Comparison of ENCODE assay signal across 17 cellular contexts in genomic region chr22:22026157-22026831, GRCh38. TPM values are rescaled to one million over a fixed set of nuclear protein-coding genes. Genes with fewer than 3 reads are reported as not detected.
DNase-seq lines count a peak whose midpoint lies in the region; ATAC-seq, FAIRE-seq and TF ChIP-seq lines count a peak whose summit lies in the region.
"Had no signal": no experiment of that assay in that cellular context is flagged by ENCODE, and none has a peak within 500 bp of the region (broad histone marks: within the 10 kb centered on the region; RNA-seq: fewer than 3 reads in every experiment).

No MANE protein-coding gene starts in this region.

- POLR2A ChIA-PET in K562 (lab: Yijun Ruan, JAX) = interaction anchor here (0.6 to 2.4 kb wide), 5 partner anchors 11 to 430 kb away, joined by 3 to 10 read pairs (median 4); partner anchors contain the start of gene TOP3B
- POLR2A ChIA-PET in activated CD8-positive, alpha-beta T cell treated with anti-CD3 and anti-CD28 coated beads for 36 hours (lab: Charles Lee) = no interaction called here

- intact Hi-C loops in K562 (cut with micrococcal nuclease) = loop anchor here (10.0 kb wide), 1 partner anchor 59 kb away; no protein-coding TSS in a partner anchor
- intact Hi-C loops in activated CD8-positive, alpha-beta T cell treated with anti-CD3 and anti-CD28 coated beads for 36 hours (cut with micrococcal nuclease) = no loop called here

- H3K79me2 ChIP-seq in K562 (ENCODE audit: control insufficient read depth, insufficient read depth, low read length) = no peaks in the 10 kb centered on the region

- peak overlapping the region; percentile 20 for H2AFZ ChIP-seq in K562 (ENCODE audit: low read depth, low read length)

- no peaks in the 10 kb centered on the region for H3K9me3 Mint-ChIP-seq in activated CD8-positive, alpha-beta T cell treated with anti-CD3 and anti-CD28 coated beads for 36 hours
- H3K9me3 Mint-ChIP-seq: natural killer cell had no signal

- DNase-seq in GM20000 (ENCODE audit: low spot score) (peak; percentile 72), K562 (ENCODE audit: extremely low read depth in 1 of 4, low spot score in 3 of 4) (peak in 1 of 4 experiments; percentile 56), AG20443 (ENCODE audit: low spot score) (no peak), iPS-NIHi11 (ENCODE audit: low spot score) (no peak)
- no peak for DNase-seq in activated CD8-positive, alpha-beta T cell treated with anti-CD3 and anti-CD28 coated beads for 36 hours
- DNase-seq: activated T-cell treated with anti-CD3 and anti-CD28 coated beads, Interleukin-2, amount 50 U/mL, for 48 hours; DMS79 treated with DMSO at 0.1 percent for 48 hours; effector CD8-positive, alpha-beta T cell; kidney glomerular epithelial cell; natural killer cell; NCI-H1105 treated with DMSO at 0.1 percent for 48 hours; NCI-H524 had no signal

- H3K4me1 Mint-ChIP-seq in activated CD8-positive, alpha-beta T cell treated with anti-CD3 and anti-CD28 coated beads for 36 hours (ENCODE audit: low read depth) = no peaks in the 10 kb centered on the region
- H3K4me1 Mint-ChIP-seq: natural killer cell had no signal

- no peak for FAIRE-seq in K562 (lab: Jason Lieb, UNC)

- 24% methylated on average over 13 of the region's 13 CpGs for WGBS in K562 (ENCODE audit: insufficient coverage, low coverage, missing lambda C conversion rate)

- no peaks in the 10 kb centered on the region for H4K20me1 ChIP-seq in K562 (replicated peaks; ENCODE audit: control insufficient read depth, insufficient read depth, low read length)

- no peaks in the 10 kb centered on the region for H3K36me3 ChIP-seq in K562 (ENCODE audit: control insufficient read depth, insufficient read depth, low read length)
- H3K36me3 ChIP-seq: upper lobe of left lung had no signal

- no peak overlapping the region for H3K27ac ChIP-seq in K562 (ENCODE audit: extremely low read depth, low read depth, low read length)
- H3K27ac ChIP-seq: upper lobe of left lung had no signal

- TF ChIP-seq RAD21 in K562 (CRISPR knock-in tag; conservative IDR thresholded peaks at IDR 0.05 in 1 of 2, IDR thresholded peaks at IDR 0.05 in 1 of 2) = no peak

- H3K9me1 ChIP-seq in K562 (ENCODE audit: control insufficient read depth, insufficient read depth, low read length) = no peaks in the 10 kb centered on the region

- peaks cover 2 to 31% of the 10 kb centered on the region in 2 experiments; a peak in 4 of 5 replicates for H3K27me3 ChIP-seq in K562 (ENCODE audit: control insufficient read depth in 2 of 2, insufficient read depth in 2 of 2, low read length in 2 of 2)
- H3K27me3 ChIP-seq: upper lobe of left lung had no signal

- no peaks in the 10 kb centered on the region for H3K36me3 Mint-ChIP-seq in activated CD8-positive, alpha-beta T cell treated with anti-CD3 and anti-CD28 coated beads for 36 hours (ENCODE audit: low read depth)
- H3K36me3 Mint-ChIP-seq: natural killer cell had no signal

- H3K4me3 ChIP-seq in GM08714 (ENCODE audit: low read length) = peak overlapping the region; percentile 6; the same call in 1 of the 2 replicates
- H3K4me3 ChIP-seq in K562 = no peak overlapping the region
- H3K4me3 ChIP-seq: upper lobe of left lung had no signal

- no peaks in the 10 kb centered on the region for H3K9me3 ChIP-seq in K562 (replicated peaks; ENCODE audit: control insufficient read depth, insufficient read depth, low read depth, low read length)
- H3K9me3 ChIP-seq: upper lobe of left lung had no signal

- H3K4me1 ChIP-seq in K562 (replicated peaks in 1 of 2; ENCODE audit: control insufficient read depth in 2 of 2, insufficient read depth in 2 of 2, low read length in 2 of 2) = peaks cover 18 to 27% of the 10 kb centered on the region in 2 experiments; a peak in 4 of 5 replicates
- H3K4me1 ChIP-seq: upper lobe of left lung had no signal

- BruUV-seq in K562 (replicated peaks; lab: Mats Ljungman, UMichigan) = no TSS peak

- no peak overlapping the region for H3K4me2 ChIP-seq in K562 (ENCODE audit: insufficient read depth, low read length)

- no peak for TF ChIP-seq POLR2A in K562 (conservative IDR thresholded peaks at IDR 0.05)

- TF ChIP-seq CTCF in GM20000 (IDR thresholded peaks at IDR 0.05; ENCODE audit: extremely low read depth, missing control alignments) = no peak
- TF ChIP-seq CTCF in K562 (IDR thresholded peaks at IDR 0.05 in 2 of 3, conservative IDR thresholded peaks at IDR 0.05 in 1 of 3; ENCODE audit: insufficient read depth in 2 of 3, low read depth in 1 of 3, low read length in 3 of 3) = no peak
- no peak for TF ChIP-seq CTCF in activated CD8-positive, alpha-beta T cell treated with anti-CD3 and anti-CD28 coated beads for 36 hours (IDR thresholded peaks at IDR 0.05)

- peak overlapping the region in 1 of 2 experiments; percentile 1; a peak in 1 of 4 replicates for H3K9ac ChIP-seq in K562 (ENCODE audit: insufficient read depth in 1 of 2, low read depth in 2 of 2, low read length in 2 of 2)

- no peaks in the 10 kb centered on the region for H3K27me3 Mint-ChIP-seq in activated CD8-positive, alpha-beta T cell treated with anti-CD3 and anti-CD28 coated beads for 36 hours

- ATAC-seq in HG03520 (IDR thresholded peaks at IDR 0.05; ENCODE audit: unreplicated experiment) (peak; percentile 50), K562 (peak; percentile 3; the same call in 2 of the 3 replicates), GM18861 (IDR thresholded peaks at IDR 0.05; ENCODE audit: unreplicated experiment) (no peak)
- ATAC-seq in activated CD8-positive, alpha-beta T cell treated with anti-CD3 and anti-CD28 coated beads for 36 hours = no peak
- ATAC-seq: activated CD4-positive, CD25-positive, alpha-beta regulatory T cell treated with anti-CD3 and anti-CD28 coated beads, Interleukin-2, amount 50 U/mL, for 24 hours; natural killer cell had no signal

- no peak overlapping the region for H3K4me3 Mint-ChIP-seq in activated CD8-positive, alpha-beta T cell treated with anti-CD3 and anti-CD28 coated beads for 36 hours
- H3K4me3 Mint-ChIP-seq: natural killer cell had no signal

- no peak for TF ChIP-seq EP300 in K562 (IDR thresholded peaks at IDR 0.05; ENCODE audit: low read length)

- no peak overlapping the region for H3K27ac Mint-ChIP-seq in activated CD8-positive, alpha-beta T cell treated with anti-CD3 and anti-CD28 coated beads for 36 hours
- H3K27ac Mint-ChIP-seq: natural killer cell had no signal

- in situ Hi-C loops in K562 (cut with MboI) = no loop called here

- CTCF ChIA-PET in K562 (lab: Yijun Ruan, JAX; ENCODE audit: low intra/inter-chr PET ratio) = no interaction called here
- CTCF ChIA-PET in activated CD8-positive, alpha-beta T cell treated with anti-CD3 and anti-CD28 coated beads for 36 hours (lab: Charles Lee) = no interaction called here

TF ChIP-seq in K562, 482 proteins besides CTCF, POLR2A, EP300 and RAD21 (continues in another document):
- TF ChIP-seq MYBL2 (IDR thresholded peaks at IDR 0.05; ENCODE audit: low read depth) (no peak), MYBL2 (CRISPR knock-in tag; IDR thresholded peaks at IDR 0.05; ENCODE audit: borderline replicate concordance) (peak; percentile 34; the same call in 1 of the 2 replicates), BRCA1 (IDR thresholded peaks at IDR 0.05) (no peak), BRCA1 (CRISPR knock-in tag; IDR thresholded peaks at IDR 0.05) (peak; percentile 72; the same call in 1 of the 2 replicates), GATA2 (CRISPR knock-in tag; IDR thresholded peaks at IDR 0.05) (no peak), E2F4 (CRISPR knock-in tag; IDR thresholded peaks at IDR 0.05; ENCODE audit: low read depth) (0 out of 2 replicates have a peak, but pooled peaks have one; percentile 18), RFX1 (IDR thresholded peaks at IDR 0.05) (no peak), FIP1L1 (IDR thresholded peaks at IDR 0.05; ENCODE audit: low read depth, low read length, poor library complexity, severe bottlenecking) (no peak), PRMT5 (CRISPR knock-in tag; IDR thresholded peaks at IDR 0.05) (peak; percentile 34; the same call in 1 of the 2 replicates), ZBED1 (IDR thresholded peaks at IDR 0.05) (peak; percentile 26; the same call in 1 of the 2 replicates), ID3 (CRISPR knock-in tag; IDR thresholded peaks at IDR 0.05) (no peak), ID3 (tag; IDR thresholded peaks at IDR 0.05) (no peak), HDGF (IDR thresholded peaks at IDR 0.05) (no peak), DPF2 (IDR thresholded peaks at IDR 0.05) (no peak)

RNA-seq across cellular contexts. Expression of gene TOP3B, which starts 43.7 kb away (rescaled TPM):
- total RNA-seq in K562 (2011; cell fraction: chromatin; rRNA removed; ENCODE audit: low replicate concordance) = 654 and 1,271 TPM in 2 replicates
- total RNA-seq in K562 (2011; cell fraction: nucleolus; rRNA removed) = 667 and 676 TPM in 2 replicates
- 562 and 595 TPM in 2 replicates for total RNA-seq in K562 (2011; cell fraction: nucleoplasm; rRNA removed)
- total RNA-seq in K562 (2014; rRNA removed) (168 and 209 TPM in 2 replicates), K562 (2014; rRNA removed; fragmentation: Illumina TruSeq; extraction: Trizol) (70.7 and 93.0 TPM in 2 replicates), K562 (2015; rRNA removed; fragmentation: Illumina TruSeq; extraction: Trizol) (132 and 135 TPM in 2 replicates), K562 (2021) (182 and 188 TPM in 2 replicates)
- polyA plus RNA-seq in K562 (2011; rRNA removed) (77.5 and 115 TPM in 2 replicates), K562 (2014; fragmentation: Illumina TruSeq; extraction: Trizol) (112 and 123 TPM in 2 replicates), K562 (2014; fragmentation: Nextera tagmentation; extraction: Ambion mirVana) (10 to 100 TPM in 1 of 2 experiments, 1 to 10 TPM in 1; 3.0 to 11.5 TPM), K562 (2014; rRNA removed) (153 and 161 TPM in 2 replicates)
- 70.1 and 77.8 TPM in 2 replicates for polyA plus RNA-seq in K562 (2011; cell fraction: cytosol; rRNA removed)
- polyA plus RNA-seq in K562 (2011; cell fraction: nucleus; rRNA removed) = 984 and 1,286 TPM in 2 replicates
- polyA plus RNA-seq in K562 (2012) = 96.9 and 122 TPM in 2 replicates
- polyA minus RNA-seq in K562 (2011; rRNA and poly(A)+ RNA removed) = 98.9 and 108 TPM in 2 replicates
- 76.3 and 79.3 TPM in 2 replicates for polyA minus RNA-seq in K562 (2011; cell fraction: cytosol; rRNA and poly(A)+ RNA removed)
- 248 and 295 TPM in 2 replicates for polyA minus RNA-seq in K562 (2011; cell fraction: nucleus; rRNA and poly(A)+ RNA removed)
- total RNA-seq in activated CD8-positive, alpha-beta T cell treated with anti-CD3 and anti-CD28 coated beads for 36 hours = 10 to 100 TPM; 33.6 to 34.0 TPM

Comparison
In these comparisons a context has a peak if more than half of its experiments do, and no peak if none do; other contexts are left out.
1. ATAC-seq: peak in HG03520 (single experiment) and K562 (single experiment); none in activated CD8-positive, alpha-beta T cell treated with anti-CD3 and anti-CD28 coated beads for 36 hours (single experiment) and GM18861 (single experiment).